Comparison of ENCODE assay signal across 8 cellular contexts in genomic region chr11:65432686-65433582, GRCh38. TPM values are rescaled to one million over a fixed set of nuclear protein-coding genes. Genes with fewer than 3 reads are reported as not detected.
DNase-seq lines count a peak whose midpoint lies in the region; FAIRE-seq and TF ChIP-seq lines count a peak whose summit lies in the region.

No MANE protein-coding gene starts in this region.

- WGBS in small intestine, 3 donors, result 89 to 95% (median 95%) methylated on average over 1 of the region's 1 CpG

- no TSS peak for BruUV-seq in A673 (replicated peaks; lab: Mats Ljungman, UMichigan)

- H3K27ac ChIP-seq in A673 (ENCODE audit: low read depth, low read length, poor library complexity, severe bottlenecking) (no peak overlapping the region), Peyer's patch (peak overlapping the region in 3 of 4 donors; percentile 17 to 26 (median 24)), small intestine (ENCODE audit: low read depth in 1 of 2, low read length in 1 of 2) (no peak overlapping the region), substantia nigra (ENCODE audit: low read depth, low read length, poor library complexity, severe bottlenecking) (no peak overlapping the region)

- H3K4me3 ChIP-seq in A673 (ENCODE audit: low read depth, low read length, poor library complexity, severe bottlenecking) (no peak overlapping the region), Peyer's patch (no peak overlapping the region), epithelial cell of esophagus (ENCODE audit: low read length) (no peak overlapping the region), small intestine (ENCODE audit: low read depth in 1 of 2, low read length in 2 of 2) (no peak overlapping the region)

- TF ChIP-seq CTCF in A673 (conservative IDR thresholded peaks at IDR 0.05; ENCODE audit: low read depth, low read length), result peak; percentile 63
- peak; percentile 34 for TF ChIP-seq CTCF in GM12873 (IDR thresholded peaks at IDR 0.05; ENCODE audit: insufficient read depth, low read depth, low read length, missing control alignments)
- peak in 5 of 6 experiments; percentile 27 to 60 (median 45) for TF ChIP-seq CTCF in Peyer's patch (IDR thresholded peaks at IDR 0.05)
- peak; percentile 17 for TF ChIP-seq CTCF in epithelial cell of esophagus (IDR thresholded peaks at IDR 0.05; ENCODE audit: insufficient read depth, low read depth, low read length, missing control alignments)

- intact Hi-C loops in A673 (cut with micrococcal nuclease; ENCODE audit: unreplicated experiment), result loop anchor here (1.0 to 5.0 kb wide), 2 partner anchors 17 to 51 kb away; partner anchors contain the start of gene SLC25A45

- no peak for FAIRE-seq in small intestine (lab: Jason Lieb, UNC)

- no peaks in the 10 kb centered on the region for H3K27me3 ChIP-seq in A673 (replicated peaks; ENCODE audit: insufficient read depth, low read depth, low read length, poor library complexity)
- no peaks in the 10 kb centered on the region for H3K27me3 ChIP-seq in Peyer's patch
- H3K27me3 ChIP-seq in small intestine (ENCODE audit: control insufficient read depth in 2 of 2, insufficient read depth in 2 of 2, low read length in 2 of 2), result no peaks in the 10 kb centered on the region

- CTCF ChIA-PET in A673 (lab: Charles Lee), result interaction anchor here (0.6 to 1.0 kb wide), 4 partner anchors 17 to 137 kb away, joined by 3 to 5 read pairs (median 4); partner anchors contain the start of gene ZNRD2

- POLR2A ChIA-PET in A673 (lab: Charles Lee; ENCODE audit: low non-redundant PET), result interaction anchor here (0.6 kb wide), 1 partner anchor 66 kb away, joined by 3 read pairs; the partner anchor contains the start of gene MALAT1

- peaks cover 37% of the 10 kb centered on the region for H3K4me1 ChIP-seq in A673 (ENCODE audit: insufficient read depth, low read length, poor library complexity, severe bottlenecking)
- peaks cover 0 to 60% (median 14%) of the 10 kb centered on the region in 4 donors for H3K4me1 ChIP-seq in Peyer's patch
- H3K4me1 ChIP-seq in small intestine (ENCODE audit: control insufficient read depth in 2 of 2, insufficient read depth in 1 of 2, low read depth in 1 of 2, low read length in 1 of 2), result peaks cover 0 to 2% of the 10 kb centered on the region in 2 donors

- peaks cover 43% of the 10 kb centered on the region for H3K36me3 ChIP-seq in A673 (ENCODE audit: insufficient read depth, low read length, poor library complexity, severe bottlenecking)
- peaks cover 0 to 40% (median 0%) of the 10 kb centered on the region in 3 donors for H3K36me3 ChIP-seq in Peyer's patch
- peaks cover 0 to 6% of the 10 kb centered on the region in 2 donors for H3K36me3 ChIP-seq in small intestine (ENCODE audit: control insufficient read depth in 2 of 2, insufficient read depth in 2 of 2, low read length in 2 of 2)

- TF ChIP-seq POLR2A in Peyer's patch (IDR thresholded peaks at IDR 0.05), result peak in 1 of 2 donors; percentile 22

- H3K9me3 ChIP-seq in A673 (ENCODE audit: low read depth, low read length, poor library complexity, severe bottlenecking) (no peaks in the 10 kb centered on the region), Peyer's patch (no peaks in the 10 kb centered on the region), small intestine (ENCODE audit: control insufficient read depth, low read depth) (no peaks in the 10 kb centered on the region)

- DNase-seq in A673 (ENCODE audit: low spot score) (peak; percentile 77), Peyer's patch (no peak), epithelial cell of esophagus (ENCODE audit: low read depth) (peak; percentile 17), small intestine (peak; percentile 56), amniotic stem cell (lab: John Stamatoyannopoulos, UW) (no peak), substantia nigra (lab: John Stamatoyannopoulos, UW) (no peak), D341Med (ENCODE audit: low spot score) (no peak)

RNA-seq across cellular contexts. Expression of gene NEAT1, which starts 10.3 kb away (rescaled TPM):
- total RNA-seq in A673 (2021) (196 and 211 TPM in 2 replicates), Peyer's patch (1,000 to 10,000 TPM in 2 of 4 donors, 100 to 1,000 TPM in 2; 705 to 1,411 (median 1,064) TPM)
- 1,000 to 10,000 TPM in 1 of 3 donors, 100 to 1,000 TPM in 2; 256 to 3,420 (median 665) TPM for polyA plus RNA-seq in small intestine

RNA-seq across cellular contexts. Expression of gene FRMD8, which starts 46.5 kb away (rescaled TPM):
- total RNA-seq in A673 (2021) (43.2 and 51.1 TPM in 2 replicates), Peyer's patch (100 to 1,000 TPM in 2 of 4 donors, 10 to 100 TPM in 2; 51.2 to 115 (median 102) TPM)
- polyA plus RNA-seq in small intestine, result 10 to 100 TPM; 24.4 to 31.1 (median 27.7) TPM

RNA-seq across cellular contexts. Expression of gene SLC25A45, which starts 50.5 kb away (rescaled TPM):
- total RNA-seq in A673 (2021) (5.3 and 7.4 TPM in 2 replicates), Peyer's patch (10 to 100 TPM; 23.3 to 50.6 (median 40.2) TPM)
- 10 to 100 TPM; 13.9 to 26.2 (median 18.1) TPM for polyA plus RNA-seq in small intestine

Comparison
In these comparisons a context has a peak if more than half of its experiments do, and no peak if none do; other contexts are left out.
1. DNase-seq: peak in A673 (single experiment), epithelial cell of esophagus (single experiment) and small intestine (single experiment); none in Peyer's patch (0 of 3), amniotic stem cell (single experiment), substantia nigra (0 of 49) and D341Med (single experiment).
2. H3K27ac ChIP-seq: peak in Peyer's patch (3 of 4); none in A673 (single experiment), small intestine (0 of 2) and substantia nigra (single experiment).
3. Peak in every context shown above with its lines, with median percentiles within 50 percentile points of each other: CTCF ChIP-seq.